22 cellular contexts compared by ENCODE assay signal in genomic region chr2:20673686-20674308, GRCh38. TPM values are rescaled to one million over a fixed set of nuclear protein-coding genes. Genes with fewer than 3 reads are reported as not detected.
"Had no signal": no experiment of that assay in that cellular context is flagged by ENCODE, and none has a peak within 500 bp of the region (broad histone marks: within the 10 kb centered on the region; RNA-seq: fewer than 3 reads in every experiment).

No MANE protein-coding gene starts in this region.

- FAIRE-seq: pancreas, TTC549 had no signal

- H3K36me3 ChIP-seq: brain microvascular endothelial cell, gastroesophageal sphincter, neural progenitor cell, pancreas had no signal

- H3K27ac ChIP-seq: brain microvascular endothelial cell, neural progenitor cell, pancreas had no signal

- DNase-seq: activated CD4-positive, alpha-beta T cell treated with anti-CD3 and anti-CD28 coated beads, Interleukin-2, amount 10 ng/mL, durations not matched to agents 7 days and 5 days; activated CD8-positive, alpha-beta memory T cell treated with anti-CD3 and anti-CD28 coated beads for 24 hours; activated naive CD8-positive, alpha-beta T cell treated with anti-CD3 and anti-CD28 coated beads for 36 hours; amygdala; brain microvascular endothelial cell; cerebellar nuclear complex; effector memory CD4-positive, alpha-beta T cell; erythroblast; mammary epithelial cell; naive B cell; pancreas; stimulated activated CD4-positive, alpha-beta T cell treated with anti-CD3 and anti-CD28 coated beads, Interleukin-15, amount 100 ng/mL, for 24 hours; stimulated activated CD4-positive, alpha-beta T cell treated with anti-CD3 and anti-CD28 coated beads, Interleukin-4, amount 100 ng/mL, for 1 hour; stimulated activated naive CD4-positive, alpha-beta T cell treated with Interleukin-2 at 50 U/mL for 16 hours; T-helper 17 cell had no signal

- H3K27ac Mint-ChIP-seq: activated CD4-positive, alpha-beta T cell treated with anti-CD3 and anti-CD28 coated beads, Interleukin-2, amount 10 ng/mL, durations not matched to agents 7 days and 5 days; activated naive CD8-positive, alpha-beta T cell treated with anti-CD3 and anti-CD28 coated beads for 36 hours; activated T-helper 1 cell treated with anti-CD3 and anti-CD28 coated beads, Interleukin-12 subunit alpha, Interleukin-12 subunit beta, Interleukin-2, Interleukin-4 antibody, amounts not matched to agents 30 ng/mL and 10 ng/mL and 1 ng/mL, durations not matched to agents 14 hours and 24 hours and 36 hours; dendritic cell treated with granulocyte-macrophage colony-stimulating factor and Interleukin-4, amounts not matched to agents 40 ng/mL and 50 ng/mL, for 4 days; neural progenitor cell; T-helper 17 cell; type B pancreatic cell; WTC11 had no signal

- ATAC-seq: gastroesophageal sphincter, pancreas, T-helper 17 cell, WTC11 had no signal

- H3K9me3 Mint-ChIP-seq: activated CD4-positive, alpha-beta T cell treated with anti-CD3 and anti-CD28 coated beads, Interleukin-2, amount 10 ng/mL, durations not matched to agents 7 days and 5 days; activated naive CD8-positive, alpha-beta T cell treated with anti-CD3 and anti-CD28 coated beads for 36 hours; activated T-helper 1 cell treated with anti-CD3 and anti-CD28 coated beads, Interleukin-12 subunit alpha, Interleukin-12 subunit beta, Interleukin-2, Interleukin-4 antibody, amounts not matched to agents 30 ng/mL and 10 ng/mL and 1 ng/mL, durations not matched to agents 14 hours and 24 hours and 36 hours; dendritic cell treated with granulocyte-macrophage colony-stimulating factor and Interleukin-4, amounts not matched to agents 40 ng/mL and 50 ng/mL, for 4 days; naive B cell; neural progenitor cell; type B pancreatic cell; WTC11 had no signal

- H3K9ac ChIP-seq: neural progenitor cell had no signal

- H3K9me3 ChIP-seq: gastroesophageal sphincter, pancreas had no signal

- H3K36me3 Mint-ChIP-seq: activated naive CD8-positive, alpha-beta T cell treated with anti-CD3 and anti-CD28 coated beads for 36 hours; naive B cell; type B pancreatic cell; WTC11 had no signal

- H3K4me3 ChIP-seq: gastroesophageal sphincter, neural progenitor cell, pancreas had no signal

- H3K4me3 Mint-ChIP-seq: activated CD4-positive, alpha-beta T cell treated with anti-CD3 and anti-CD28 coated beads, Interleukin-2, amount 10 ng/mL, durations not matched to agents 7 days and 5 days; activated naive CD8-positive, alpha-beta T cell treated with anti-CD3 and anti-CD28 coated beads for 36 hours; activated T-helper 1 cell treated with anti-CD3 and anti-CD28 coated beads, Interleukin-12 subunit alpha, Interleukin-12 subunit beta, Interleukin-2, Interleukin-4 antibody, amounts not matched to agents 30 ng/mL and 10 ng/mL and 1 ng/mL, durations not matched to agents 14 hours and 24 hours and 36 hours; dendritic cell treated with granulocyte-macrophage colony-stimulating factor and Interleukin-4, amounts not matched to agents 40 ng/mL and 50 ng/mL, for 4 days; neural progenitor cell; T-helper 17 cell; WTC11 had no signal

RNA-seq across cellular contexts. Expression of gene GDF7, which starts 6.9 kb away (rescaled TPM):
- total RNA-seq: activated CD4-positive, alpha-beta T cell treated with anti-CD3 and anti-CD28 coated beads, Interleukin-2, amount 10 ng/mL, durations not matched to agents 7 days and 5 days; activated naive CD8-positive, alpha-beta T cell treated with anti-CD3 and anti-CD28 coated beads for 36 hours had no signal
- polyA plus RNA-seq: mammary epithelial cell had no signal
